In genomic region chr1:19476440-19477190, GRCh38 we compare ENCODE assay signal across 9 cellular contexts. TPM values are rescaled to one million over a fixed set of nuclear protein-coding genes. Genes with fewer than 3 reads are reported as not detected.
DNase-seq lines count a peak whose midpoint lies in the region; ATAC-seq and TF ChIP-seq lines count a peak whose summit lies in the region.
"Had no signal": no experiment of that assay in that cellular context is flagged by ENCODE, and none has a peak within 500 bp of the region (broad histone marks: within the 10 kb centered on the region; RNA-seq: fewer than 3 reads in every experiment).

No MANE protein-coding gene starts in this region.

- no peak for TF ChIP-seq CTCF in GM10266 (IDR thresholded peaks at IDR 0.05; ENCODE audit: control insufficient read depth, insufficient read depth, low read depth, missing control alignments)

- H3K9me2 ChIP-seq in Karpas-422 (replicated peaks; ENCODE audit: insufficient read depth, low read length), result no peaks in the 10 kb centered on the region

- H3K4me2 ChIP-seq in Karpas-422 (ENCODE audit: low read depth, low read length, poor library complexity, severe bottlenecking), result no peak overlapping the region

- peak; percentile 37 for DNase-seq in GM10266 (ENCODE audit: extremely low spot score)
- DNase-seq in UCSD-AML1 (lab: John Stamatoyannopoulos, UW; ENCODE audit: unreplicated experiment), result peak; percentile 78
- peak; percentile 34 for DNase-seq in germinal center (ENCODE audit: low spot score)
- peak; percentile 22 for DNase-seq in stimulated activated naive CD4-positive, alpha-beta T cell treated with Interleukin-2 at 50 U/mL for 16 hours (lab: John Stamatoyannopoulos, UW)
- no peak for DNase-seq in NCI-H1105 treated with DMSO at 0.1 percent for 48 hours (lab: John Stamatoyannopoulos, UW)
- DNase-seq in Karpas-422, result no peak
- DNase-seq in NCI-H1092 treated with DMSO at 0.1 percent for 48 hours (lab: John Stamatoyannopoulos, UW), result no peak

- H3K4me3 ChIP-seq in Karpas-422 (ENCODE audit: low read length), result no peak overlapping the region
- H3K4me3 ChIP-seq: cardiac muscle cell had no signal

- H3K4me1 ChIP-seq in Karpas-422 (ENCODE audit: low read length), result peaks cover 19% of the 10 kb centered on the region

- peaks cover 16% of the 10 kb centered on the region; the same call in 1 of the 2 replicates for H3K36me3 ChIP-seq in Karpas-422 (ENCODE audit: insufficient read depth, low read length)
- H3K36me3 ChIP-seq: cardiac muscle cell had no signal

- H3K27me3 ChIP-seq in Karpas-422 (ENCODE audit: low read length), result no peaks in the 10 kb centered on the region
- H3K27me3 ChIP-seq: cardiac muscle cell had no signal

- no peak overlapping the region for H3K9ac ChIP-seq in Karpas-422 (ENCODE audit: low read length)

- no peak overlapping the region for H2AFZ ChIP-seq in Karpas-422 (ENCODE audit: low read length)

- no peaks in the 10 kb centered on the region for H3K9me3 ChIP-seq in Karpas-422 (ENCODE audit: low read length)

- peaks cover 79% of the 10 kb centered on the region for H4K20me1 ChIP-seq in Karpas-422 (ENCODE audit: insufficient read depth, low read depth, low read length)

- H3K27ac ChIP-seq in Karpas-422 (ENCODE audit: low read length), result no peak overlapping the region
- H3K27ac ChIP-seq: cardiac muscle cell had no signal

- peak; percentile 44 for ATAC-seq in HG02938 (IDR thresholded peaks at IDR 0.05; ENCODE audit: unreplicated experiment)

- H3K79me2 ChIP-seq in Karpas-422 (ENCODE audit: low read length), result peaks cover 99% of the 10 kb centered on the region

RNA-seq across cellular contexts. Expression of gene CAPZB, which starts 8.7 kb away (rescaled TPM):
- 55.5 and 72.9 TPM in 2 replicates for total RNA-seq in Karpas-422 (2014; rRNA removed; shearing (Covaris generic); ENCODE audit: low replicate concordance)

Comparison
In these comparisons a context has a peak if more than half of its experiments do, and no peak if none do; other contexts are left out.
1. DNase-seq: peak in GM10266 (single experiment), UCSD-AML1 (single experiment), germinal center (single experiment) and stimulated activated naive CD4-positive, alpha-beta T cell treated with Interleukin-2 at 50 U/mL for 16 hours (single experiment); none in NCI-H1105 treated with DMSO at 0.1 percent for 48 hours (single experiment), Karpas-422 (single experiment) and NCI-H1092 treated with DMSO at 0.1 percent for 48 hours (single experiment).